ENCODE assay signal across 8 cellular contexts in the genomic region with DNA sequence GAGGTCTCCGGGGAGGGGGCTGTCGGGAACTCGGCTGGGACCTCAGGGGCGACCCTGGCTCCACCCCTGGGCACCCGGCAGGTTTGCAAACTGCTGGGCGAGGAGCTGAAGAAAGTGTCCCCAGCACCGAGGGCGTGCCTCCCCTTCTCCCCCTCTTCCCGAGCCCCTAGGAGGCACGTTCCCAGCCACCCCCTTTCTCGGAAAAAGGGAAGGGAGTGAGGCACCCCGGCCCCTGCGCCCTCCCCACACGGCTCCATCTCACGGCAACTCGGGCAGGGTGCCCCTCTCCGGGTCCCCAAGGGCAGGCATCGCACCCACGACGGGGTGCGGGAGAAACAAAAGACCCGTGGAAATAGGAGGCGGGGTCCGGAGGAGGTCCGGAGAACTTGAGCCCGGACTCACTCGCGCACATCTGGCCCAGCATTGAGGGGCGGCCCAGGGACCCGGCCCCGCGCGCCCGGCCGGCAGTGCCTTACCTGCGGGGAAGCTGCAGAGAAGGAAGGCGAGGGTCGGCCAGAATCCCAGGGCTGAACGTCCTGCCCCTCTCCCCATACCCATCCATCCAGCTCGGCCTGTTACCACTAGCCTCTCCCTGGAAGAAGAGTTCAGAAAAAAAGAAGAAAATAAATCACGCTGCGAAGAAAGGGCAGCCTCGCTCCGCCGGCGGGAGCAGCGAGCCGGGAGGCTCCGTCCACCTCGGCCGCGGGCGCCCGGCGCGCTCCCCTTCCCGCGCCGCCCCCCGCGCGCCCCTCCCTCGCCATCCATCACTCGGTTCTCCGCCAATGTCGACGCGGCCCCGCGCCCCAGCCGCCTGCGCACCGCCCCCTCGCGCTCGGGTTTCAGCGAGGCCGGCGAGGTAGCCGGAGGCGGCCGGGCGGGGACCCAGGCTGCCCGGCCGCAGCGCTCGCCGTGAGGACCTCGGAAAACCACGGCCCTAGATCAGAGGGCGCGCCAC. TPM values are rescaled to one million over a fixed set of nuclear protein-coding genes. Genes with fewer than 3 reads are reported as not detected.
A peak's percentile ranks its signal among the peaks of the same experiment; 100 is the strongest.
DNase-seq lines count a peak whose midpoint lies in the region; ATAC-seq and TF ChIP-seq lines count a peak whose summit lies in the region.

No MANE protein-coding gene starts in this region.

- H3K4me1 ChIP-seq in Panc1 (ENCODE audit: control insufficient read depth, insufficient read depth, low read length) = peaks cover 7% of the 10 kb centered on the region
- H3K4me1 ChIP-seq in mesenchymal stem cell (ENCODE audit: control insufficient read depth, insufficient read depth, low read depth, low read length) = peaks cover 18% of the 10 kb centered on the region
- peaks cover 0 to 44% (median 31%) of the 10 kb centered on the region in 4 donors for H3K4me1 ChIP-seq in tibial artery

- H3K27ac ChIP-seq in Panc1 (ENCODE audit: low read length) (no peak overlapping the region), mesenchymal stem cell (ENCODE audit: low read length, poor library complexity, severe bottlenecking) (no peak overlapping the region), tibial artery (peak overlapping the region; percentile 79 to 83)

- H3K9ac ChIP-seq in mesenchymal stem cell (ENCODE audit: low read length) = peak overlapping the region; percentile 90

- H3K4me1 Mint-ChIP-seq in activated T-cell treated with anti-CD3 and anti-CD28 coated beads, Interleukin-2, amount 50 U/mL, for 24 hours (ENCODE audit: low read depth) = peaks cover 17% of the 10 kb centered on the region
- H3K4me1 Mint-ChIP-seq in endothelial cell (ENCODE audit: unreplicated experiment) = peaks cover 6% of the 10 kb centered on the region

- H3K27ac Mint-ChIP-seq in activated T-cell treated with anti-CD3 and anti-CD28 coated beads, Interleukin-2, amount 50 U/mL, for 24 hours = no peak overlapping the region
- no peak overlapping the region for H3K27ac Mint-ChIP-seq in endothelial cell (ENCODE audit: unreplicated experiment)

- no peak overlapping the region for H2BK12ac ChIP-seq in mesenchymal stem cell (ENCODE audit: low read length in 2 of 2)

- H3K18ac ChIP-seq in mesenchymal stem cell (ENCODE audit: low read depth in 1 of 2, low read length in 2 of 2) = peak overlapping the region in 1 of 2 experiments; percentile 77

- peak overlapping the region; percentile 44 to 45 for H3K4me3 ChIP-seq in Panc1 (ENCODE audit: low read depth in 2 of 2, low read length in 2 of 2)
- peak overlapping the region; percentile 42 to 89 for H3K4me3 ChIP-seq in mesenchymal stem cell (ENCODE audit: insufficient read depth in 1 of 2, low read depth in 1 of 2, low read length in 2 of 2)
- H3K4me3 ChIP-seq in tibial artery = peak overlapping the region; percentile 81 to 85

- peak overlapping the region; percentile 46 for H3K4me3 Mint-ChIP-seq in activated T-cell treated with anti-CD3 and anti-CD28 coated beads, Interleukin-2, amount 50 U/mL, for 24 hours
- peak overlapping the region; percentile 96 for H3K4me3 Mint-ChIP-seq in endothelial cell (ENCODE audit: unreplicated experiment)

- H3K14ac ChIP-seq in mesenchymal stem cell (ENCODE audit: low read length in 2 of 2) = no peak overlapping the region

- H3K9me3 Mint-ChIP-seq in activated T-cell treated with anti-CD3 and anti-CD28 coated beads, Interleukin-2, amount 50 U/mL, for 24 hours = no peaks in the 10 kb centered on the region
- no peaks in the 10 kb centered on the region for H3K9me3 Mint-ChIP-seq in endothelial cell (ENCODE audit: unreplicated experiment)

- peaks cover 62% of the 10 kb centered on the region for H3K27me3 Mint-ChIP-seq in activated T-cell treated with anti-CD3 and anti-CD28 coated beads, Interleukin-2, amount 50 U/mL, for 24 hours
- peaks cover 11% of the 10 kb centered on the region for H3K27me3 Mint-ChIP-seq in endothelial cell (ENCODE audit: unreplicated experiment)

- no peak; the same call in 1 of the 2 replicates for TF ChIP-seq CTCF in Panc1 (IDR thresholded peaks at IDR 0.05)
- no peak for TF ChIP-seq CTCF in endothelial cell (IDR thresholded peaks at IDR 0.05; ENCODE audit: unreplicated experiment)
- TF ChIP-seq CTCF in tibial artery (IDR thresholded peaks at IDR 0.05) = peak in 1 of 2 experiments; percentile 5

- BruUV-seq in Panc1 (replicated peaks; lab: Mats Ljungman, UMichigan) = no TSS peak

- no peak overlapping the region for H4K91ac ChIP-seq in mesenchymal stem cell (ENCODE audit: low read length)

- intact Hi-C loops in Panc1 (cut with micrococcal nuclease; ENCODE audit: unreplicated experiment) = no loop called here
- intact Hi-C loops in tibial artery (cut with DNase I; ENCODE audit: low total_unique reads) = loop anchor here (10.0 kb wide), 1 partner anchor 48 kb away; no protein-coding TSS in a partner anchor

- no peak overlapping the region for H2BK15ac ChIP-seq in mesenchymal stem cell (ENCODE audit: low read depth, poor library complexity, severe bottlenecking)

- H4K8ac ChIP-seq in mesenchymal stem cell (ENCODE audit: low read length) = peak overlapping the region; percentile 12

- ATAC-seq in Panc1 (peak; percentile 69), GM21576 (IDR thresholded peaks at IDR 0.05; ENCODE audit: unreplicated experiment) (no peak)

- no peaks in the 10 kb centered on the region for H3K36me3 ChIP-seq in Panc1 (ENCODE audit: control insufficient read depth, insufficient read depth, low read length)
- H3K36me3 ChIP-seq in mesenchymal stem cell (ENCODE audit: control insufficient read depth in 1 of 2, insufficient read depth in 2 of 2, low read depth in 1 of 2, low read length in 2 of 2) = no peaks in the 10 kb centered on the region
- H3K36me3 ChIP-seq in tibial artery = no peaks in the 10 kb centered on the region

- no peaks in the 10 kb centered on the region for H3K79me1 ChIP-seq in mesenchymal stem cell (replicated peaks; ENCODE audit: low read length, poor library complexity, severe bottlenecking)

- no peak overlapping the region for H2BK5ac ChIP-seq in mesenchymal stem cell (ENCODE audit: low read depth, low read length, poor library complexity, severe bottlenecking)

- no peaks in the 10 kb centered on the region for H3K36me3 Mint-ChIP-seq in activated T-cell treated with anti-CD3 and anti-CD28 coated beads, Interleukin-2, amount 50 U/mL, for 24 hours (ENCODE audit: low read depth)
- peaks cover 5% of the 10 kb centered on the region for H3K36me3 Mint-ChIP-seq in endothelial cell (ENCODE audit: low read depth, unreplicated experiment)

- in situ Hi-C loops in Panc1 (cut with HindIII; ENCODE audit: low pct_unique_long_range_greater_than_20kb, low sequenced_read_pairs) = no loop called here

- H3K9me3 ChIP-seq in Panc1 (ENCODE audit: control insufficient read depth, insufficient read depth, low read depth, low read length) (no peaks in the 10 kb centered on the region), mesenchymal stem cell (ENCODE audit: control insufficient read depth, low read length) (no peaks in the 10 kb centered on the region), tibial artery (no peaks in the 10 kb centered on the region)

- CTCF ChIA-PET in Panc1 (lab: Charles Lee) = interaction anchor here (0.6 to 1.4 kb wide), 2 partner anchors 18 to 42 kb away, joined by 3 to 4 read pairs; no protein-coding TSS in a partner anchor

- peak overlapping the region; percentile 96 for H3K4me2 ChIP-seq in mesenchymal stem cell (ENCODE audit: low read length, poor library complexity, severe bottlenecking)

- no peak for DNase-seq in activated T-cell treated with anti-CD3 and anti-CD28 coated beads, Interleukin-2, amount 50 U/mL, for 24 hours
- no peak for DNase-seq in activated T-cell treated with anti-CD3 and anti-CD28 coated beads, Interleukin-2, amount 50 U/mL, for 1 hour
- DNase-seq in Panc1 (ENCODE audit: low read depth, low spot score) = no peak
- peak; percentile 69 for DNase-seq in endothelial cell (ENCODE audit: low spot score)
- DNase-seq in mesenchymal stem cell = peak; percentile 46
- peak; percentile 76 to 93 for DNase-seq in tibial artery
- DNase-seq in COLO829 (ENCODE audit: low spot score) = no peak

- H2AK5ac ChIP-seq in mesenchymal stem cell (ENCODE audit: low read length, severe bottlenecking) = no peak overlapping the region

- peak overlapping the region in 1 of 2 experiments; percentile 81 for H3K23ac ChIP-seq in mesenchymal stem cell (ENCODE audit: low read length in 2 of 2)

- H2BK120ac ChIP-seq in mesenchymal stem cell (ENCODE audit: low read depth, low read length) = no peak overlapping the region

- no peak overlapping the region for H3K4ac ChIP-seq in mesenchymal stem cell (ENCODE audit: low read depth in 1 of 2, low read length in 2 of 2)

- POLR2A ChIA-PET in Panc1 (lab: Charles Lee) = no interaction called here

- H2AFZ ChIP-seq in mesenchymal stem cell (ENCODE audit: low read depth, low read length) = no peak overlapping the region

- WGBS in mesenchymal stem cell = under 1% methylated on average over 73 of the region's 92 CpGs

- peaks cover 31% of the 10 kb centered on the region for H3K27me3 ChIP-seq in Panc1 (ENCODE audit: control insufficient read depth, insufficient read depth, low read length)
- peaks cover 12 to 67% of the 10 kb centered on the region in 2 experiments for H3K27me3 ChIP-seq in mesenchymal stem cell (ENCODE audit: control insufficient read depth in 1 of 2, insufficient read depth in 1 of 2, low read length in 2 of 2)
- H3K27me3 ChIP-seq in tibial artery = no peaks in the 10 kb centered on the region

RNA-seq across cellular contexts. Expression of a gene that starts 16.3 kb away (rescaled TPM):
- total RNA-seq in Panc1 (2021; ENCODE audit: unreplicated experiment) (0.62 TPM), endothelial cell (ENCODE audit: unreplicated experiment) (5.7 TPM)
- 0.07 TPM for polyA plus RNA-seq in Panc1 (2012; ENCODE audit: insufficient read length)
- 0.08 TPM for polyA plus RNA-seq in mesenchymal stem cell (2013, experiment 1 of 2)
- 0.07 TPM for polyA plus RNA-seq in mesenchymal stem cell (2013, experiment 2 of 2)

Comparison
In these comparisons a context has a peak if more than half of its experiments do, and no peak if none do; other contexts are left out.
1. DNase-seq: peak in endothelial cell (single experiment), mesenchymal stem cell (single experiment) and tibial artery (2 of 2); none in activated T-cell treated with anti-CD3 and anti-CD28 coated beads, Interleukin-2, amount 50 U/mL, for 24 hours (single experiment), activated T-cell treated with anti-CD3 and anti-CD28 coated beads, Interleukin-2, amount 50 U/mL, for 1 hour (single experiment), Panc1 (single experiment) and COLO829 (single experiment).
2. H3K27ac ChIP-seq: peak in tibial artery (2 of 2); none in Panc1 (single experiment) and mesenchymal stem cell (single experiment).
3. Peak in every context shown above with its lines, with median percentiles within 50 percentile points of each other: H3K4me3 ChIP-seq.